ENCODE assay signal across 1 cellular context in the genomic region with DNA sequence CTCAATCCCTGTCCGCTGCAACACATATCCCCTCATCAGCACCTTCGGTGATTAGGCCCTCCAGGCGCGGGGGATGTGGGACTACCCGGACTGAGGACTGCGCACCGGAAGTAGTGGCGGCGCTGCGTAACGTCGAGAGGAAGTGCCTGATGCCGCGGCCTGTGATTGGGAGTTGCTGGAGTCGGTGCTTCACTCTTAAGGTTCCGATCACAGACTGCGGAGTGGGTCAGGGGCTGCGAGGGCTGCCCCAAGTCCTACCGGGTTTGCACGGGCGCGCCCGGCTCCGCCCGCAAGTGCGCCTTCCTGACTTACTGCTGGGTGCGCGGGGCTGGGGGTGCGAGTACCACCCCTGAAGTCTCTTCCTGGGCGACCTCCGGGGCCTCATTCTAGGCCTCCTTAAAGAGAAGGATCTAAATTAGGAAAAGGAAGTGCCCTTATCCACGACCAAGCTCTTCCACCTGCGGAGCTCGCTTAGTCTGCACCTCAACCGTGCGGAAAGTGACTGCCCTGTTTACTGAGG.
TF ChIP-seq lines count a peak whose summit lies in the region.

Gene ALKBH3, plus strand, starts transcription at position 192 of the 520 bp plus-strand sequence. CDS start 1,822 bp downstream, outside the sequence.

TF ChIP-seq in HepG2, 621 proteins besides CTCF, POLR2A, EP300 and RAD21 (continued from another document and continues in another):
- no peak for TF ChIP-seq ZNF709 (CRISPR knock-in tag; IDR thresholded peaks at IDR 0.05)
- TF ChIP-seq THAP8 (CRISPR knock-in tag; IDR thresholded peaks at IDR 0.05; ENCODE audit: borderline replicate concordance): 0 out of 2 replicates have a peak, but pooled peaks have one; percentile 70
- peak; percentile 79 for TF ChIP-seq KDM3A (CRISPR knock-in tag; IDR thresholded peaks at IDR 0.05; ENCODE audit: low read depth)
- TF ChIP-seq RORA (CRISPR knock-in tag; IDR thresholded peaks at IDR 0.05): no peak
- peak; percentile 79 for TF ChIP-seq ZNF768 (CRISPR knock-in tag; IDR thresholded peaks at IDR 0.05)
- peak; percentile 50; the same call in 1 of the 2 replicates for TF ChIP-seq JUNB (CRISPR knock-in tag; IDR thresholded peaks at IDR 0.05; ENCODE audit: borderline replicate concordance)
- TF ChIP-seq, protein P1, sequence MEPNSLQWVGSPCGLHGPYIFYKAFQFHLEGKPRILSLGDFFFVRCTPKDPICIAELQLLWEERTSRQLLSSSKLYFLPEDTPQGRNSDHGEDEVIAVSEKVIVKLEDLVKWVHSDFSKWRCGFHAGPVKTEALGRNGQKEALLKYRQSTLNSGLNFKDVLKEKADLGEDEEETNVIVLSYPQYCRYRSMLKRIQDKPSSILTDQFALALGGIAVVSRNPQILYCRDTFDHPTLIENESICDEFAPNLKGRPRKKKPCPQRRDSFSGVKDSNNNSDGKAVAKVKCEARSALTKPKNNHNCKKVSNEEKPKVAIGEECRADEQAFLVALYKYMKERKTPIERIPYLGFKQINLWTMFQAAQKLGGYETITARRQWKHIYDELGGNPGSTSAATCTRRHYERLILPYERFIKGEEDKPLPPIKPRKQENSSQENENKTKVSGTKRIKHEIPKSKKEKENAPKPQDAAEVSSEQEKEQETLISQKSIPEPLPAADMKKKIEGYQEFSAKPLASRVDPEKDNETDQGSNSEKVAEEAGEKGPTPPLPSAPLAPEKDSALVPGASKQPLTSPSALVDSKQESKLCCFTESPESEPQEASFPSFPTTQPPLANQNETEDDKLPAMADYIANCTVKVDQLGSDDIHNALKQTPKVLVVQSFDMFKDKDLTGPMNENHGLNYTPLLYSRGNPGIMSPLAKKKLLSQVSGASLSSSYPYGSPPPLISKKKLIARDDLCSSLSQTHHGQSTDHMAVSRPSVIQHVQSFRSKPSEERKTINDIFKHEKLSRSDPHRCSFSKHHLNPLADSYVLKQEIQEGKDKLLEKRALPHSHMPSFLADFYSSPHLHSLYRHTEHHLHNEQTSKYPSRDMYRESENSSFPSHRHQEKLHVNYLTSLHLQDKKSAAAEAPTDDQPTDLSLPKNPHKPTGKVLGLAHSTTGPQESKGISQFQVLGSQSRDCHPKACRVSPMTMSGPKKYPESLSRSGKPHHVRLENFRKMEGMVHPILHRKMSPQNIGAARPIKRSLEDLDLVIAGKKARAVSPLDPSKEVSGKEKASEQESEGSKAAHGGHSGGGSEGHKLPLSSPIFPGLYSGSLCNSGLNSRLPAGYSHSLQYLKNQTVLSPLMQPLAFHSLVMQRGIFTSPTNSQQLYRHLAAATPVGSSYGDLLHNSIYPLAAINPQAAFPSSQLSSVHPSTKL (CRISPR knock-in tag; IDR thresholded peaks at IDR 0.05): peak; percentile 72
- peak; percentile 55; the same call in 1 of the 2 replicates for TF ChIP-seq KDM4B (CRISPR knock-in tag; IDR thresholded peaks at IDR 0.05)
- peak; percentile 52; the same call in 1 of the 2 replicates for TF ChIP-seq ZBTB25 (CRISPR knock-in tag; IDR thresholded peaks at IDR 0.05)
- peak; percentile 96 for TF ChIP-seq KMT2B (CRISPR knock-in tag; IDR thresholded peaks at IDR 0.05)
- TF ChIP-seq KAT7 (CRISPR knock-in tag; IDR thresholded peaks at IDR 0.05; ENCODE audit: borderline replicate concordance): peak; percentile 92
- TF ChIP-seq ZNF431 (CRISPR knock-in tag; IDR thresholded peaks at IDR 0.05; ENCODE audit: borderline replicate concordance, low read depth): no peak; the same call in 1 of the 2 replicates
- TF ChIP-seq ZNF598 (CRISPR knock-in tag; IDR thresholded peaks at IDR 0.05; ENCODE audit: borderline replicate concordance): peak; percentile 69; the same call in 1 of the 2 replicates
- peak; percentile 80; the same call in 1 of the 2 replicates for TF ChIP-seq DNMT1 (CRISPR knock-in tag; IDR thresholded peaks at IDR 0.05)
- no peak; the same call in 1 of the 2 replicates for TF ChIP-seq ZNF142 (CRISPR knock-in tag; IDR thresholded peaks at IDR 0.05)
- TF ChIP-seq SP140L (CRISPR knock-in tag; IDR thresholded peaks at IDR 0.05; ENCODE audit: borderline replicate concordance): no peak; the same call in 1 of the 2 replicates
- TF ChIP-seq, protein P2, sequence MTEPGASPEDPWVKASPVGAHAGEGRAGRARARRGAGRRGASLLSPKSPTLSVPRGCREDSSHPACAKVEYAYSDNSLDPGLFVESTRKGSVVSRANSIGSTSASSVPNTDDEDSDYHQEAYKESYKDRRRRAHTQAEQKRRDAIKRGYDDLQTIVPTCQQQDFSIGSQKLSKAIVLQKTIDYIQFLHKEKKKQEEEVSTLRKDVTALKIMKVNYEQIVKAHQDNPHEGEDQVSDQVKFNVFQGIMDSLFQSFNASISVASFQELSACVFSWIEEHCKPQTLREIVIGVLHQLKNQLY (CRISPR knock-in tag; IDR thresholded peaks at IDR 0.05): no peak
- TF ChIP-seq ZNF772 (CRISPR knock-in tag; IDR thresholded peaks at IDR 0.05): peak; percentile 93
- TF ChIP-seq MBNL3 (CRISPR knock-in tag; conservative IDR thresholded peaks at IDR 0.05): peak; percentile 98; the same call in 1 of the 2 replicates
- TF ChIP-seq NR2F1 (CRISPR knock-in tag; IDR thresholded peaks at IDR 0.05): no peak
- TF ChIP-seq HOXA7 (CRISPR knock-in tag; IDR thresholded peaks at IDR 0.05): 0 out of 2 replicates have a peak, but pooled peaks have one; percentile 62
- TF ChIP-seq, protein P3, sequence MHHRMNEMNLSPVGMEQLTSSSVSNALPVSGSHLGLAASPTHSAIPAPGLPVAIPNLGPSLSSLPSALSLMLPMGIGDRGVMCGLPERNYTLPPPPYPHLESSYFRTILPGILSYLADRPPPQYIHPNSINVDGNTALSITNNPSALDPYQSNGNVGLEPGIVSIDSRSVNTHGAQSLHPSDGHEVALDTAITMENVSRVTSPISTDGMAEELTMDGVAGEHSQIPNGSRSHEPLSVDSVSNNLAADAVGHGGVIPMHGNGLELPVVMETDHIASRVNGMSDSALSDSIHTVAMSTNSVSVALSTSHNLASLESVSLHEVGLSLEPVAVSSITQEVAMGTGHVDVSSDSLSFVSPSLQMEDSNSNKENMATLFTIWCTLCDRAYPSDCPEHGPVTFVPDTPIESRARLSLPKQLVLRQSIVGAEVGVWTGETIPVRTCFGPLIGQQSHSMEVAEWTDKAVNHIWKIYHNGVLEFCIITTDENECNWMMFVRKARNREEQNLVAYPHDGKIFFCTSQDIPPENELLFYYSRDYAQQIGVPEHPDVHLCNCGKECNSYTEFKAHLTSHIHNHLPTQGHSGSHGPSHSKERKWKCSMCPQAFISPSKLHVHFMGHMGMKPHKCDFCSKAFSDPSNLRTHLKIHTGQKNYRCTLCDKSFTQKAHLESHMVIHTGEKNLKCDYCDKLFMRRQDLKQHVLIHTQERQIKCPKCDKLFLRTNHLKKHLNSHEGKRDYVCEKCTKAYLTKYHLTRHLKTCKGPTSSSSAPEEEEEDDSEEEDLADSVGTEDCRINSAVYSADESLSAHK (CRISPR knock-in tag; IDR thresholded peaks at IDR 0.05; ENCODE audit: borderline replicate concordance): no peak
- TF ChIP-seq ZNF101 (CRISPR knock-in tag; IDR thresholded peaks at IDR 0.05; ENCODE audit: borderline replicate concordance, low read depth): no peak
- TF ChIP-seq ELF1 (CRISPR knock-in tag; IDR thresholded peaks at IDR 0.05): peak; percentile 82
- TF ChIP-seq, protein P4, sequence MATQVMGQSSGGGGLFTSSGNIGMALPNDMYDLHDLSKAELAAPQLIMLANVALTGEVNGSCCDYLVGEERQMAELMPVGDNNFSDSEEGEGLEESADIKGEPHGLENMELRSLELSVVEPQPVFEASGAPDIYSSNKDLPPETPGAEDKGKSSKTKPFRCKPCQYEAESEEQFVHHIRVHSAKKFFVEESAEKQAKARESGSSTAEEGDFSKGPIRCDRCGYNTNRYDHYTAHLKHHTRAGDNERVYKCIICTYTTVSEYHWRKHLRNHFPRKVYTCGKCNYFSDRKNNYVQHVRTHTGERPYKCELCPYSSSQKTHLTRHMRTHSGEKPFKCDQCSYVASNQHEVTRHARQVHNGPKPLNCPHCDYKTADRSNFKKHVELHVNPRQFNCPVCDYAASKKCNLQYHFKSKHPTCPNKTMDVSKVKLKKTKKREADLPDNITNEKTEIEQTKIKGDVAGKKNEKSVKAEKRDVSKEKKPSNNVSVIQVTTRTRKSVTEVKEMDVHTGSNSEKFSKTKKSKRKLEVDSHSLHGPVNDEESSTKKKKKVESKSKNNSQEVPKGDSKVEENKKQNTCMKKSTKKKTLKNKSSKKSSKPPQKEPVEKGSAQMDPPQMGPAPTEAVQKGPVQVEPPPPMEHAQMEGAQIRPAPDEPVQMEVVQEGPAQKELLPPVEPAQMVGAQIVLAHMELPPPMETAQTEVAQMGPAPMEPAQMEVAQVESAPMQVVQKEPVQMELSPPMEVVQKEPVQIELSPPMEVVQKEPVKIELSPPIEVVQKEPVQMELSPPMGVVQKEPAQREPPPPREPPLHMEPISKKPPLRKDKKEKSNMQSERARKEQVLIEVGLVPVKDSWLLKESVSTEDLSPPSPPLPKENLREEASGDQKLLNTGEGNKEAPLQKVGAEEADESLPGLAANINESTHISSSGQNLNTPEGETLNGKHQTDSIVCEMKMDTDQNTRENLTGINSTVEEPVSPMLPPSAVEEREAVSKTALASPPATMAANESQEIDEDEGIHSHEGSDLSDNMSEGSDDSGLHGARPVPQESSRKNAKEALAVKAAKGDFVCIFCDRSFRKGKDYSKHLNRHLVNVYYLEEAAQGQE (IDR thresholded peaks at IDR 0.05; ENCODE audit: borderline replicate concordance in 1 of 2, low read depth in 1 of 2, low read length in 2 of 2): no peak
- TF ChIP-seq ZNF800 (CRISPR knock-in tag; IDR thresholded peaks at IDR 0.05): no peak
- peak; percentile 83; the same call in 1 of the 2 replicates for TF ChIP-seq ZFP1 (CRISPR knock-in tag; IDR thresholded peaks at IDR 0.05)
- TF ChIP-seq ZNF343 (CRISPR knock-in tag; IDR thresholded peaks at IDR 0.05): 0 out of 2 replicates have a peak, but pooled peaks have one; percentile 34
- TF ChIP-seq ATF7 (IDR thresholded peaks at IDR 0.05): no peak
- TF ChIP-seq ATF7 (CRISPR knock-in tag; IDR thresholded peaks at IDR 0.05): peak; percentile 64; the same call in 1 of the 2 replicates
- no peak for TF ChIP-seq NAIF1 (CRISPR knock-in tag; IDR thresholded peaks at IDR 0.05; ENCODE audit: borderline replicate concordance)
- peak; percentile 99 for TF ChIP-seq NFYB (CRISPR knock-in tag; IDR thresholded peaks at IDR 0.05)
- TF ChIP-seq HMG20A (CRISPR knock-in tag; IDR thresholded peaks at IDR 0.05; ENCODE audit: borderline replicate concordance): no peak
- TF ChIP-seq HOXA9 (CRISPR knock-in tag; IDR thresholded peaks at IDR 0.05; ENCODE audit: borderline replicate concordance): peak; percentile 80; the same call in 1 of the 2 replicates
- no peak for TF ChIP-seq HMGA1 (CRISPR knock-in tag; conservative IDR thresholded peaks at IDR 0.05)
